9 cellular contexts compared by ENCODE assay signal in genomic region chr1:100039571-100039970, GRCh38.
DNase-seq lines count a peak whose midpoint lies in the region; ATAC-seq, FAIRE-seq and TF ChIP-seq lines count a peak whose summit lies in the region.
"Had no signal": no experiment of that assay in that cellular context is flagged by ENCODE, and none has a peak within 500 bp of the region (broad histone marks: within the 10 kb centered on the region; RNA-seq: fewer than 3 reads in every experiment).

No MANE protein-coding gene starts in this region.

- ATAC-seq in K562 (no peak), HG02571 (IDR thresholded peaks at IDR 0.05; ENCODE audit: unreplicated experiment) (no peak)

- H3K23ac ChIP-seq in mesenchymal stem cell (ENCODE audit: low read length in 2 of 2) = no peak overlapping the region

- H3K4me1 ChIP-seq in ACC112 (ENCODE audit: control insufficient read depth, insufficient read depth, low read length, unreplicated experiment) (peaks cover 19% of the 10 kb centered on the region), K562 (replicated peaks in 1 of 2; ENCODE audit: control insufficient read depth in 2 of 2, insufficient read depth in 2 of 2, low read length in 2 of 2) (peaks cover 4 to 11% of the 10 kb centered on the region in 2 experiments; a peak in 4 of 5 replicates), mesenchymal stem cell (ENCODE audit: control insufficient read depth, insufficient read depth, low read depth, low read length) (peaks cover 5% of the 10 kb centered on the region)

- 0 out of 2 replicates have a peak, but pooled peaks cover 4% of the 10 kb centered on the region for H3K9me3 ChIP-seq in K562 (replicated peaks; ENCODE audit: control insufficient read depth, insufficient read depth, low read depth, low read length)
- no peaks in the 10 kb centered on the region for H3K9me3 ChIP-seq in mesenchymal stem cell (ENCODE audit: control insufficient read depth, low read length)

- H3K27me3 ChIP-seq in ACC112 (ENCODE audit: insufficient read depth, low read length) (no peaks in the 10 kb centered on the region), HL-60 (ENCODE audit: insufficient read depth, poor library complexity, severe bottlenecking) (no peaks in the 10 kb centered on the region), K562 (ENCODE audit: control insufficient read depth in 2 of 2, insufficient read depth in 2 of 2, low read length in 2 of 2) (no peaks in the 10 kb centered on the region), mesenchymal stem cell (ENCODE audit: control insufficient read depth in 1 of 2, insufficient read depth in 1 of 2, low read length in 2 of 2) (no peaks in the 10 kb centered on the region)

- H3K14ac ChIP-seq in mesenchymal stem cell (ENCODE audit: low read length in 2 of 2) = no peak overlapping the region

- H4K91ac ChIP-seq in mesenchymal stem cell (ENCODE audit: low read length) = no peak overlapping the region

- H3K79me1 ChIP-seq in mesenchymal stem cell (replicated peaks; ENCODE audit: low read length, poor library complexity, severe bottlenecking) = peaks cover 4% of the 10 kb centered on the region

- BruUV-seq in K562 (replicated peaks; lab: Mats Ljungman, UMichigan) = no TSS peak

- peak overlapping the region; percentile 96 for H3K4me3 ChIP-seq in ACC112 (ENCODE audit: low read depth, low read length)
- peak overlapping the region; percentile 82 for H3K4me3 ChIP-seq in HL-60 (replicated peaks; ENCODE audit: insufficient read depth, low read length)
- H3K4me3 ChIP-seq in K562 = peak overlapping the region; percentile 80
- H3K4me3 ChIP-seq in mesenchymal stem cell (ENCODE audit: insufficient read depth in 1 of 2, low read depth in 1 of 2, low read length in 2 of 2) = peak overlapping the region in 1 of 2 experiments; percentile 89

- H3K36me3 ChIP-seq in ACC112 (ENCODE audit: insufficient read depth, low read length) = peaks cover 8% of the 10 kb centered on the region; the same call in 1 of the 2 replicates
- peaks cover 18% of the 10 kb centered on the region for H3K36me3 ChIP-seq in K562 (ENCODE audit: control insufficient read depth, insufficient read depth, low read length)
- H3K36me3 ChIP-seq in mesenchymal stem cell (ENCODE audit: control insufficient read depth in 1 of 2, insufficient read depth in 2 of 2, low read depth in 1 of 2, low read length in 2 of 2) = peaks cover 3 to 6% of the 10 kb centered on the region in 2 experiments

- H2BK120ac ChIP-seq in mesenchymal stem cell (ENCODE audit: low read depth, low read length) = no peak overlapping the region

- H2AFZ ChIP-seq in ACC112 (ENCODE audit: low read length, unreplicated experiment) (no peak overlapping the region), K562 (ENCODE audit: low read depth, low read length) (no peak overlapping the region), mesenchymal stem cell (ENCODE audit: low read depth, low read length) (no peak overlapping the region)

- no peak for TF ChIP-seq POLR2A in K562 (conservative IDR thresholded peaks at IDR 0.05)

- H4K8ac ChIP-seq in mesenchymal stem cell (ENCODE audit: low read length) = no peak overlapping the region

- TF ChIP-seq EP300 in K562 (IDR thresholded peaks at IDR 0.05; ENCODE audit: low read length) = no peak

- no peaks in the 10 kb centered on the region for H3K9me1 ChIP-seq in K562 (ENCODE audit: control insufficient read depth, insufficient read depth, low read length)

- H3K18ac ChIP-seq in mesenchymal stem cell (ENCODE audit: low read depth in 1 of 2, low read length in 2 of 2) = no peak overlapping the region

- in situ Hi-C loops in K562 (cut with MboI) = loop anchor here (5.0 kb wide), 1 partner anchor 227 kb away; no protein-coding TSS in a partner anchor

- peak overlapping the region in 1 of 2 experiments; percentile 99; a peak in 3 of 4 replicates for H3K9ac ChIP-seq in K562 (ENCODE audit: insufficient read depth in 1 of 2, low read depth in 2 of 2, low read length in 2 of 2)
- H3K9ac ChIP-seq in mesenchymal stem cell (ENCODE audit: low read length) = peak overlapping the region; percentile 96

- H2BK5ac ChIP-seq in mesenchymal stem cell (ENCODE audit: low read depth, low read length, poor library complexity, severe bottlenecking) = no peak overlapping the region

- peak overlapping the region; percentile 47; the same call in 1 of the 2 replicates for H3K4me2 ChIP-seq in K562 (ENCODE audit: insufficient read depth, low read length)
- no peak overlapping the region for H3K4me2 ChIP-seq in mesenchymal stem cell (ENCODE audit: low read length, poor library complexity, severe bottlenecking)

- CTCF ChIA-PET in K562 (lab: Yijun Ruan, JAX; ENCODE audit: low intra/inter-chr PET ratio) = no interaction called here

- no peak overlapping the region for H2AK5ac ChIP-seq in mesenchymal stem cell (ENCODE audit: low read length, severe bottlenecking)

- FAIRE-seq in K562 (lab: Jason Lieb, UNC) = no peak

- H2BK15ac ChIP-seq in mesenchymal stem cell (ENCODE audit: low read depth, poor library complexity, severe bottlenecking) = no peak overlapping the region

- DNase-seq in HL-60 (ENCODE audit: low read depth in 1 of 2, low spot score in 1 of 2) (no peak), K562 (ENCODE audit: extremely low read depth in 1 of 4, low spot score in 3 of 4) (no peak), mesenchymal stem cell (no peak), GOT3 (lab: John Stamatoyannopoulos, UW) (no peak), RPMI8226 (no peak), posterior cingulate gyrus (no peak)
- DNase-seq: T-helper 9 cell had no signal

- intact Hi-C loops in K562 (cut with micrococcal nuclease) = loop anchor here (2.0 to 5.0 kb wide), 2 partner anchors 95 to 303 kb away; no protein-coding TSS in a partner anchor
- intact Hi-C loops in posterior cingulate gyrus (cut with DNase I) = loop anchor here (2.0 to 10.0 kb wide), 4 partner anchors 65 to 232 kb away; partner anchors contain the start of genes RTCA, SASS6 and TRMT13

- TF ChIP-seq CTCF in HL-60 (IDR thresholded peaks at IDR 0.05; ENCODE audit: insufficient read depth, low read length) (no peak), K562 (IDR thresholded peaks at IDR 0.05 in 2 of 3, conservative IDR thresholded peaks at IDR 0.05 in 1 of 3; ENCODE audit: insufficient read depth in 2 of 3, low read depth in 1 of 3, low read length in 3 of 3) (no peak)

- POLR2A ChIA-PET in K562 (lab: Yijun Ruan, JAX) = interaction anchor here (0.8 to 1.1 kb wide), 4 partner anchors 9 to 131 kb away, joined by 3 read pairs; no protein-coding TSS in a partner anchor

- H4K20me1 ChIP-seq in K562 (replicated peaks; ENCODE audit: control insufficient read depth, insufficient read depth, low read length) = 0 out of 2 replicates have a peak, but pooled peaks cover 4% of the 10 kb centered on the region

- 2% methylated on average over 2 of the region's 2 CpGs for WGBS in K562 (ENCODE audit: insufficient coverage, low coverage, missing lambda C conversion rate)
- WGBS in mesenchymal stem cell = no CpG with 5 or more reads among the region's 2 CpGs

- H3K79me2 ChIP-seq in ACC112 (ENCODE audit: control insufficient read depth, insufficient read depth, low read length, unreplicated experiment) (peaks cover 76% of the 10 kb centered on the region), K562 (ENCODE audit: control insufficient read depth, insufficient read depth, low read length) (peaks cover 98% of the 10 kb centered on the region)

- no peak overlapping the region for H2BK12ac ChIP-seq in mesenchymal stem cell (ENCODE audit: low read length in 2 of 2)

- H3K27ac ChIP-seq in ACC112 (ENCODE audit: low read depth, low read length) (peak overlapping the region; percentile 83), HL-60 (replicated peaks) (peak overlapping the region; percentile 90), K562 (ENCODE audit: extremely low read depth, low read depth, low read length) (peak overlapping the region; percentile 98; the same call in 2 of the 3 replicates), mesenchymal stem cell (ENCODE audit: low read length, poor library complexity, severe bottlenecking) (no peak overlapping the region)

- no peak for TF ChIP-seq RAD21 in K562 (CRISPR knock-in tag; conservative IDR thresholded peaks at IDR 0.05 in 1 of 2, IDR thresholded peaks at IDR 0.05 in 1 of 2)

- no peak overlapping the region for H3K4ac ChIP-seq in mesenchymal stem cell (ENCODE audit: low read depth in 1 of 2, low read length in 2 of 2)

TF ChIP-seq in K562, 482 proteins besides CTCF, POLR2A, EP300 and RAD21:
- no peak for TF ChIP-seq U2AF2 (optimal IDR thresholded peaks at IDR 0.05; ENCODE audit: low read depth, low read length)
- TF ChIP-seq ZNF146 (CRISPR knock-in tag; IDR thresholded peaks at IDR 0.05; ENCODE audit: unreplicated experiment) = no peak
TF ChIP-seq in K562: peak in this region for 0.
